ENCODE assay signal across 9 cellular contexts in genomic region chr5:172906436-172906835, GRCh38. TPM values are rescaled to one million over a fixed set of nuclear protein-coding genes. Genes with fewer than 3 reads are reported as not detected.
DNase-seq lines count a peak whose midpoint lies in the region; ATAC-seq and TF ChIP-seq lines count a peak whose summit lies in the region.
"Had no signal": no experiment of that assay in that cellular context is flagged by ENCODE, and none has a peak within 500 bp of the region (broad histone marks: within the 10 kb centered on the region; RNA-seq: fewer than 3 reads in every experiment).

No MANE protein-coding gene starts in this region.

- H3K4me1 ChIP-seq in right atrium auricular region: peaks cover 0 to 61% of the 10 kb centered on the region in 2 donors
- peaks cover 17 to 79% (median 41%) of the 10 kb centered on the region in 3 donors for H3K4me1 ChIP-seq in gastroesophageal sphincter
- peaks cover 24 to 31% of the 10 kb centered on the region in 2 donors for H3K4me1 ChIP-seq in uterus

- WGBS in gastroesophageal sphincter (ENCODE audit: low coverage in 1 of 2), 2 donors: 24 to 38% methylated on average over 2 to 5 of the region's 6 CpGs

- TF ChIP-seq POLR2A in gastroesophageal sphincter (IDR thresholded peaks at IDR 0.05) (no peak), uterus (IDR thresholded peaks at IDR 0.05) (no peak)

- peak; percentile 41 for ATAC-seq in HG03439 (IDR thresholded peaks at IDR 0.05; ENCODE audit: unreplicated experiment)
- no peak for ATAC-seq in gastroesophageal sphincter

- H3K36me3 ChIP-seq in right atrium auricular region: no peaks in the 10 kb centered on the region
- H3K36me3 ChIP-seq in gastroesophageal sphincter: peaks cover 0 to 15% of the 10 kb centered on the region in 2 donors
- H3K36me3 ChIP-seq in uterus: no peaks in the 10 kb centered on the region

- no peak for DNase-seq in right atrium auricular region (ENCODE audit: low spot score)
- no peak for DNase-seq in cardiac septum (ENCODE audit: low spot score)
- DNase-seq in uterus: peak in 1 of 2 donors; percentile 66
- DNase-seq in DMS79 (lab: John Stamatoyannopoulos, UW): no peak
- no peak for DNase-seq in LoVo (ENCODE audit: low spot score)
- no peak for DNase-seq in cortex of kidney (lab: John Stamatoyannopoulos, UW)
- DNase-seq: CD4-positive, CD25-positive, alpha-beta regulatory T cell had no signal

- TF ChIP-seq CTCF in right atrium auricular region (IDR thresholded peaks at IDR 0.05) (no peak), gastroesophageal sphincter (IDR thresholded peaks at IDR 0.05) (no peak), uterus (IDR thresholded peaks at IDR 0.05) (no peak)

- H3K4me3 ChIP-seq in right atrium auricular region (no peak overlapping the region), gastroesophageal sphincter (no peak overlapping the region), uterus (no peak overlapping the region)

- TF ChIP-seq EP300 in gastroesophageal sphincter (IDR thresholded peaks at IDR 0.05): no peak

- H3K27ac ChIP-seq in right atrium auricular region (peak overlapping the region; percentile 85 to 89), gastroesophageal sphincter (peak overlapping the region; percentile 95 to 97 (median 96)), uterus (peak overlapping the region; percentile 91 to 93)

- intact Hi-C loops in cardiac septum (cut with DNase I) (no loop called here), uterus (cut with DNase I; ENCODE audit: low total_unique reads) (loop anchor here (10.0 kb wide), 1 partner anchor 132 kb away; the partner anchor contains the start of gene DUSP1)

- H3K9me3 ChIP-seq in right atrium auricular region (no peaks in the 10 kb centered on the region), gastroesophageal sphincter (no peaks in the 10 kb centered on the region), uterus (no peaks in the 10 kb centered on the region)

- H3K27me3 ChIP-seq in right atrium auricular region (no peaks in the 10 kb centered on the region), gastroesophageal sphincter (no peaks in the 10 kb centered on the region), uterus (no peaks in the 10 kb centered on the region)

RNA-seq across cellular contexts. Expression of gene RPL26L1, which starts 52.8 kb away (rescaled TPM):
- total RNA-seq in right atrium auricular region (10 to 100 TPM; 21.1 to 30.1 TPM), cardiac septum (28.1 TPM), gastroesophageal sphincter (10 to 100 TPM; 14.7 to 34.9 (median 22.5) TPM), uterus (10 to 100 TPM in 3 of 4 donors, 1 to 10 TPM in 1; 8.7 to 35.3 (median 21.1) TPM)
